Comparison of ENCODE assay signal across 1 cellular context in genomic region chr2:16196687-16197503, GRCh38.
TF ChIP-seq lines count a peak whose summit lies in the region.

No MANE protein-coding gene starts in this region.

TF ChIP-seq in HepG2, 621 proteins besides CTCF, POLR2A, EP300 and RAD21 (continued from another document and continues in another):
- no peak for TF ChIP-seq ATF3 (CRISPR knock-in tag; IDR thresholded peaks at IDR 0.05)
- TF ChIP-seq TAF1 (CRISPR knock-in tag; IDR thresholded peaks at IDR 0.05) = no peak
- TF ChIP-seq HINFP (CRISPR knock-in tag; IDR thresholded peaks at IDR 0.05; ENCODE audit: low read depth) = peak; percentile 55
- peak; percentile 96 for TF ChIP-seq RARA (CRISPR knock-in tag; IDR thresholded peaks at IDR 0.05)
- no peak for TF ChIP-seq ZFP1 (CRISPR knock-in tag; IDR thresholded peaks at IDR 0.05)
- no peak for TF ChIP-seq KAT2B (IDR thresholded peaks at IDR 0.05; ENCODE audit: borderline replicate concordance, low read depth, low read length)
- TF ChIP-seq BATF2 (CRISPR knock-in tag; IDR thresholded peaks at IDR 0.05) = no peak
- peak; percentile 61; the same call in 1 of the 2 replicates for TF ChIP-seq ZNF816 (CRISPR knock-in tag; IDR thresholded peaks at IDR 0.05; ENCODE audit: borderline replicate concordance)
- TF ChIP-seq CSRNP1 (CRISPR knock-in tag; IDR thresholded peaks at IDR 0.05) = no peak
- TF ChIP-seq FUBP1 (CRISPR knock-in tag; IDR thresholded peaks at IDR 0.05; ENCODE audit: borderline replicate concordance) = 0 out of 2 replicates have a peak, but pooled peaks have one; percentile 74
- TF ChIP-seq ZBTB49 (CRISPR knock-in tag; IDR thresholded peaks at IDR 0.05; ENCODE audit: borderline replicate concordance) = no peak
- TF ChIP-seq MXD3 (CRISPR knock-in tag; IDR thresholded peaks at IDR 0.05) = 0 out of 2 replicates have a peak, but pooled peaks have one; percentile 35
- peak; percentile 60 for TF ChIP-seq ZNF501 (CRISPR knock-in tag; IDR thresholded peaks at IDR 0.05)
- TF ChIP-seq REPIN1 (CRISPR knock-in tag; IDR thresholded peaks at IDR 0.05; ENCODE audit: borderline replicate concordance, low read depth) = peak; percentile 87; the same call in 1 of the 2 replicates
- peak; percentile 96 for TF ChIP-seq PAXIP1 (CRISPR knock-in tag; conservative IDR thresholded peaks at IDR 0.05)
- TF ChIP-seq ZNF496 (CRISPR knock-in tag; IDR thresholded peaks at IDR 0.05; ENCODE audit: insufficient replicate concordance) = no peak
- TF ChIP-seq ZNF703 (CRISPR knock-in tag; IDR thresholded peaks at IDR 0.05; ENCODE audit: borderline replicate concordance) = no peak
- no peak for TF ChIP-seq ZNF782 (CRISPR knock-in tag; IDR thresholded peaks at IDR 0.05; ENCODE audit: borderline replicate concordance)
- no peak for TF ChIP-seq EEA1 (CRISPR knock-in tag; IDR thresholded peaks at IDR 0.05; ENCODE audit: borderline replicate concordance)
- TF ChIP-seq ZNF639 (CRISPR knock-in tag; conservative IDR thresholded peaks at IDR 0.05) = no peak
- no peak for TF ChIP-seq ATF6 (CRISPR knock-in tag; conservative IDR thresholded peaks at IDR 0.05)
- peak; percentile 87; the same call in 1 of the 2 replicates for TF ChIP-seq WIZ (CRISPR knock-in tag; IDR thresholded peaks at IDR 0.05)
- TF ChIP-seq MEIS2 (CRISPR knock-in tag; IDR thresholded peaks at IDR 0.05) = peak; percentile 84
- TF ChIP-seq KLF13 (CRISPR knock-in tag; IDR thresholded peaks at IDR 0.05) = no peak
- no peak for TF ChIP-seq ATF7 (IDR thresholded peaks at IDR 0.05)
- 0 out of 2 replicates have a peak, but pooled peaks have one; percentile 73 for TF ChIP-seq ATF7 (CRISPR knock-in tag; IDR thresholded peaks at IDR 0.05)
- TF ChIP-seq ZSCAN20 (CRISPR knock-in tag; IDR thresholded peaks at IDR 0.05; ENCODE audit: borderline replicate concordance) = 0 out of 2 replicates have a peak, but pooled peaks have one; percentile 69
- TF ChIP-seq HNF4A (CRISPR knock-in tag; IDR thresholded peaks at IDR 0.05) = peak; percentile 99
- TF ChIP-seq GATAD2A (CRISPR knock-in tag; IDR thresholded peaks at IDR 0.05) = peak; percentile 92
- no peak for TF ChIP-seq NCOA5 (CRISPR knock-in tag; IDR thresholded peaks at IDR 0.05)
- no peak for TF ChIP-seq GRHL1 (CRISPR knock-in tag; conservative IDR thresholded peaks at IDR 0.05)
- peak; percentile 88; the same call in 1 of the 2 replicates for TF ChIP-seq HMG20A (CRISPR knock-in tag; IDR thresholded peaks at IDR 0.05; ENCODE audit: borderline replicate concordance)
- no peak for TF ChIP-seq PTBP1 (IDR thresholded peaks at IDR 0.05; ENCODE audit: low read depth, low read length, poor library complexity, severe bottlenecking)
- TF ChIP-seq NONO (IDR thresholded peaks at IDR 0.05) = no peak
- peak; percentile 72 for TF ChIP-seq NONO (CRISPR knock-in tag; conservative IDR thresholded peaks at IDR 0.05)
- TF ChIP-seq ZNF232 (CRISPR knock-in tag; IDR thresholded peaks at IDR 0.05; ENCODE audit: borderline replicate concordance) = 0 out of 2 replicates have a peak, but pooled peaks have one; percentile 64
- no peak for TF ChIP-seq ZNF101 (CRISPR knock-in tag; IDR thresholded peaks at IDR 0.05; ENCODE audit: borderline replicate concordance, low read depth)
- no peak for TF ChIP-seq SMAD9 (CRISPR knock-in tag; IDR thresholded peaks at IDR 0.05)
- no peak for TF ChIP-seq GPBP1L1 (CRISPR knock-in tag; IDR thresholded peaks at IDR 0.05)
- peak; percentile 64; the same call in 1 of the 2 replicates for TF ChIP-seq TRIM24 (CRISPR knock-in tag; IDR thresholded peaks at IDR 0.05)
- TF ChIP-seq PITX1 (CRISPR knock-in tag; IDR thresholded peaks at IDR 0.05) = peak; percentile 80
